11 cellular contexts compared by ENCODE assay signal in genomic region chr19:32318884-32319520, GRCh38. TPM values are rescaled to one million over a fixed set of nuclear protein-coding genes. Genes with fewer than 3 reads are reported as not detected.
DNase-seq lines count a peak whose midpoint lies in the region; ATAC-seq and TF ChIP-seq lines count a peak whose summit lies in the region.
"Had no signal": no experiment of that assay in that cellular context is flagged by ENCODE, and none has a peak within 500 bp of the region (broad histone marks: within the 10 kb centered on the region; RNA-seq: fewer than 3 reads in every experiment).

No MANE protein-coding gene starts in this region.

- H3K18ac ChIP-seq in mesendoderm (ENCODE audit: low read length), result no peak overlapping the region

- no peak overlapping the region for H3K4me2 ChIP-seq in mesendoderm (ENCODE audit: low read length)

- no peak overlapping the region for H3K4ac ChIP-seq in mesendoderm (ENCODE audit: low read depth, low read length)

- no peak overlapping the region for H3K9ac ChIP-seq in mesendoderm (ENCODE audit: low read length)

- no CpG with 5 or more reads among the region's 5 CpGs for WGBS in mesendoderm (ENCODE audit: extremely low coverage, insufficient coverage, low lambda C conversion rate)

- no peak overlapping the region for H4K5ac ChIP-seq in mesendoderm (ENCODE audit: low read length)

- intact Hi-C loops in Calu3 (cut with micrococcal nuclease; ENCODE audit: unreplicated experiment), result loop anchor here (2.0 kb wide), 1 partner anchor 58 kb away; no protein-coding TSS in a partner anchor

- no peaks in the 10 kb centered on the region for H3K79me2 ChIP-seq in mesendoderm (ENCODE audit: control insufficient read depth, insufficient read depth, low read length)

- no peaks in the 10 kb centered on the region for H3K36me3 ChIP-seq in HEK293 (ENCODE audit: control insufficient read depth in 2 of 2, insufficient read depth in 1 of 2, low read length in 2 of 2)
- no peaks in the 10 kb centered on the region for H3K36me3 ChIP-seq in mesendoderm (ENCODE audit: control insufficient read depth, insufficient read depth, low read length)
- H3K36me3 ChIP-seq: thoracic aorta had no signal

- H3K23ac ChIP-seq in mesendoderm (ENCODE audit: low read length), result no peak overlapping the region

- H2AK5ac ChIP-seq in mesendoderm (ENCODE audit: low read length), result no peak overlapping the region

- no peaks in the 10 kb centered on the region for H3K9me3 Mint-ChIP-seq in Calu3 (ENCODE audit: low read depth, unreplicated experiment)
- H3K9me3 Mint-ChIP-seq in activated naive CD4-positive, alpha-beta T cell treated with anti-CD3 and anti-CD28 coated beads, Interleukin-2, amount 10 ng/mL, durations not matched to agents 7 days and 5 days, result no peaks in the 10 kb centered on the region
- H3K9me3 Mint-ChIP-seq: natural killer cell had no signal

- no peak for ATAC-seq in GM18861 (IDR thresholded peaks at IDR 0.05; ENCODE audit: unreplicated experiment)
- ATAC-seq in GM18870 (IDR thresholded peaks at IDR 0.05; ENCODE audit: unreplicated experiment), result no peak

- H3K27me3 ChIP-seq in mesendoderm (ENCODE audit: insufficient read depth, low read length, poor library complexity), result no peaks in the 10 kb centered on the region

- H3K4me3 Mint-ChIP-seq in Calu3 (ENCODE audit: low read depth, unreplicated experiment), result no peak overlapping the region
- no peak overlapping the region for H3K4me3 Mint-ChIP-seq in activated naive CD4-positive, alpha-beta T cell treated with anti-CD3 and anti-CD28 coated beads, Interleukin-2, amount 10 ng/mL, durations not matched to agents 7 days and 5 days
- H3K4me3 Mint-ChIP-seq: natural killer cell had no signal

- no peaks in the 10 kb centered on the region for H3K79me1 ChIP-seq in mesendoderm (ENCODE audit: low read length)

- POLR2A ChIA-PET in HEK293 (lab: Yijun Ruan, JAX), result interaction anchor here (0.7 to 1.2 kb wide), 3 partner anchors 18 to 717 kb away, joined by 3 to 7 read pairs (median 3); partner anchors contain the start of gene DPY19L3

- no peak overlapping the region for H4K8ac ChIP-seq in mesendoderm (ENCODE audit: low read depth, low read length)

- DNase-seq in Calu3 (peak; percentile 47), mesendoderm (peak; percentile 92), cerebellar nuclear complex (lab: John Stamatoyannopoulos, UW) (no peak)
- peak; percentile 28 for DNase-seq in activated naive CD4-positive, alpha-beta T cell treated with anti-CD3 and anti-CD28 coated beads, Interleukin-2, amount 10 ng/mL, durations not matched to agents 7 days and 5 days
- no peak for DNase-seq in stimulated activated naive CD4-positive, alpha-beta T cell (lab: John Stamatoyannopoulos, UW)
- DNase-seq: natural killer cell had no signal

- H3K9me3 ChIP-seq in HEK293 (ENCODE audit: control insufficient read depth, insufficient read depth, low read depth, low read length), result no peaks in the 10 kb centered on the region
- H3K9me3 ChIP-seq: thoracic aorta had no signal

- no peaks in the 10 kb centered on the region for H3K36me3 Mint-ChIP-seq in Calu3 (ENCODE audit: insufficient read depth, unreplicated experiment)
- no peaks in the 10 kb centered on the region for H3K36me3 Mint-ChIP-seq in activated naive CD4-positive, alpha-beta T cell treated with anti-CD3 and anti-CD28 coated beads, Interleukin-2, amount 10 ng/mL, durations not matched to agents 7 days and 5 days
- H3K36me3 Mint-ChIP-seq: brain, natural killer cell had no signal

- CTCF ChIA-PET in Calu3 (lab: Charles Lee) (interaction anchor here (0.9 to 1.0 kb wide), 2 partner anchors 9 to 25 kb away, joined by 3 to 4 read pairs; no protein-coding TSS in a partner anchor), HEK293 (lab: Yijun Ruan, JAX) (interaction anchor here (0.5 to 2.5 kb wide), 16 partner anchors 9 to 1636 kb away, joined by 3 to 12 read pairs (median 4); no protein-coding TSS in a partner anchor)
- CTCF ChIA-PET in activated naive CD4-positive, alpha-beta T cell treated with anti-CD3 and anti-CD28 coated beads, Interleukin-2, amount 10 ng/mL, durations not matched to agents 7 days and 5 days (lab: Charles Lee), result interaction anchor here (0.7 to 1.1 kb wide), 2 partner anchors 33 to 281 kb away, joined by 3 read pairs; no protein-coding TSS in a partner anchor

- no TSS peak for BruUV-seq in Calu3 (replicated peaks; lab: Mats Ljungman, UMichigan)

- H3K4me1 ChIP-seq in HEK293 (ENCODE audit: control insufficient read depth, insufficient read depth, low read length), result no peaks in the 10 kb centered on the region
- H3K4me1 ChIP-seq in mesendoderm (ENCODE audit: control insufficient read depth, low read depth, low read length), result no peaks in the 10 kb centered on the region

- H3K27me3 Mint-ChIP-seq in Calu3 (ENCODE audit: unreplicated experiment), result peaks cover 41% of the 10 kb centered on the region
- peaks cover 8% of the 10 kb centered on the region for H3K27me3 Mint-ChIP-seq in activated naive CD4-positive, alpha-beta T cell treated with anti-CD3 and anti-CD28 coated beads, Interleukin-2, amount 10 ng/mL, durations not matched to agents 7 days and 5 days

- no peak overlapping the region for H2BK5ac ChIP-seq in mesendoderm (ENCODE audit: low read length)

- no peak overlapping the region for H3K27ac ChIP-seq in HEK293 (ENCODE audit: extremely low read depth, low read depth, low read length)
- no peak overlapping the region for H3K27ac ChIP-seq in mesendoderm (ENCODE audit: low read depth, low read length)
- H3K27ac ChIP-seq: thoracic aorta had no signal

- H2BK15ac ChIP-seq in mesendoderm (replicated peaks; ENCODE audit: low read depth), result no peak overlapping the region

- no peak overlapping the region for H2BK120ac ChIP-seq in mesendoderm (ENCODE audit: low read depth, low read length)

- no peak overlapping the region for H3K56ac ChIP-seq in mesendoderm (ENCODE audit: low read length)

- peak; percentile 33 for TF ChIP-seq CTCF in Calu3 (IDR thresholded peaks at IDR 0.05; ENCODE audit: unreplicated experiment)
- peak; percentile 38; the same call in 1 of the 2 replicates for TF ChIP-seq CTCF in HEK293 (tag by site-specific recombination; IDR thresholded peaks at IDR 0.05)

- H3K4me1 Mint-ChIP-seq in Calu3 (ENCODE audit: low read depth, unreplicated experiment), result no peaks in the 10 kb centered on the region
- H3K4me1 Mint-ChIP-seq in activated naive CD4-positive, alpha-beta T cell treated with anti-CD3 and anti-CD28 coated beads, Interleukin-2, amount 10 ng/mL, durations not matched to agents 7 days and 5 days, result no peaks in the 10 kb centered on the region

- H3K27ac Mint-ChIP-seq in Calu3 (ENCODE audit: unreplicated experiment), result no peak overlapping the region
- H3K27ac Mint-ChIP-seq in activated naive CD4-positive, alpha-beta T cell treated with anti-CD3 and anti-CD28 coated beads, Interleukin-2, amount 10 ng/mL, durations not matched to agents 7 days and 5 days, result no peak overlapping the region
- H3K27ac Mint-ChIP-seq: natural killer cell had no signal

- no peak overlapping the region for H3K4me3 ChIP-seq in HEK293 (ENCODE audit: low read depth, low read length)
- H3K4me3 ChIP-seq in mesendoderm (ENCODE audit: low read length), result no peak overlapping the region
- H3K4me3 ChIP-seq: thoracic aorta had no signal

TF ChIP-seq in HEK293, 187 proteins besides CTCF, POLR2A, EP300 and RAD21:
- TF ChIP-seq KLF10 (tag by site-specific recombination; IDR thresholded peaks at IDR 0.05) (peak; percentile 94), ZNF335 (tag by site-specific recombination; conservative IDR thresholded peaks at IDR 0.05) (no peak), KLF9 (tag by site-specific recombination; IDR thresholded peaks at IDR 0.05; ENCODE audit: low read depth) (peak; percentile 94), ZNF654 (tag by site-specific recombination; IDR thresholded peaks at IDR 0.05; ENCODE audit: low read depth) (peak; percentile 39)

RNA-seq across cellular contexts. Expression of gene ZNF507, which starts 26.4 kb away (rescaled TPM):
- total RNA-seq in Calu3 (2022), result 31.5 and 34.0 TPM in 2 replicates
- polyA plus RNA-seq in mesendoderm (2013, experiment 1 of 2), result 17.5 TPM
- polyA plus RNA-seq in mesendoderm (2013, experiment 2 of 2), result 17.4 TPM

Comparison
In these comparisons a context has a peak if more than half of its experiments do, and no peak if none do; other contexts are left out.
1. DNase-seq: peak in Calu3 (single experiment), activated naive CD4-positive, alpha-beta T cell treated with anti-CD3 and anti-CD28 coated beads, Interleukin-2, amount 10 ng/mL, durations not matched to agents 7 days and 5 days (single experiment) and mesendoderm (single experiment); none in stimulated activated naive CD4-positive, alpha-beta T cell (0 of 6) and cerebellar nuclear complex (0 of 2).